19 cellular contexts compared by ENCODE assay signal in genomic region chr22:33825761-33826160, GRCh38.
"Had no signal": no experiment of that assay in that cellular context is flagged by ENCODE, and none has a peak within 500 bp of the region (broad histone marks: within the 10 kb centered on the region; RNA-seq: fewer than 3 reads in every experiment).

No MANE protein-coding gene starts in this region.

- H3K27me3 Mint-ChIP-seq: activated B cell treated with CpG ODN at 0.5 μM for 24 hours; activated CD4-positive, alpha-beta memory T cell treated with anti-CD3 and anti-CD28 coated beads for 36 hours; activated naive CD4-positive, alpha-beta T cell treated with anti-CD3 and anti-CD28 coated beads, Interleukin-2, amount 10 ng/mL, durations not matched to agents 7 days and 5 days; type B pancreatic cell had no signal

- H3K4me3 ChIP-seq: hepatocyte, vagina had no signal

- H3K36me3 ChIP-seq: vagina had no signal

- H3K9me3 ChIP-seq: vagina had no signal

- H3K4me3 Mint-ChIP-seq: activated B cell treated with CpG ODN at 0.5 μM for 24 hours; activated CD4-positive, alpha-beta memory T cell treated with anti-CD3 and anti-CD28 coated beads for 36 hours; activated naive CD4-positive, alpha-beta T cell treated with anti-CD3 and anti-CD28 coated beads, Interleukin-2, amount 10 ng/mL, durations not matched to agents 7 days and 5 days; memory B cell; stimulated activated naive B cell treated with anti-CD40 and anti-IgM and Interleukin-4, amounts not matched to agents 10 μg/mL and 1 μg/mL and 100 μg/mL, for 72 hours; type B pancreatic cell had no signal

- H3K9me3 Mint-ChIP-seq: activated CD4-positive, alpha-beta memory T cell treated with anti-CD3 and anti-CD28 coated beads for 36 hours had no signal

- H3K27ac Mint-ChIP-seq: activated B cell treated with CpG ODN at 0.5 μM for 24 hours; activated CD4-positive, alpha-beta memory T cell treated with anti-CD3 and anti-CD28 coated beads for 36 hours; activated naive CD4-positive, alpha-beta T cell treated with anti-CD3 and anti-CD28 coated beads, Interleukin-2, amount 10 ng/mL, durations not matched to agents 7 days and 5 days; memory B cell; stimulated activated naive B cell treated with anti-CD40 and anti-IgM and Interleukin-4, amounts not matched to agents 10 μg/mL and 1 μg/mL and 100 μg/mL, for 72 hours; type B pancreatic cell had no signal

- H3K4me1 ChIP-seq: parathyroid adenoma had no signal

- H3K27ac ChIP-seq: epithelial cell of prostate, hepatocyte, parathyroid adenoma, vagina had no signal

- H3K27me3 ChIP-seq: hepatocyte, vagina had no signal

- H3K4me1 Mint-ChIP-seq: activated naive CD4-positive, alpha-beta T cell treated with anti-CD3 and anti-CD28 coated beads, Interleukin-2, amount 10 ng/mL, durations not matched to agents 7 days and 5 days had no signal

- H3K36me3 Mint-ChIP-seq: activated CD4-positive, alpha-beta memory T cell treated with anti-CD3 and anti-CD28 coated beads for 36 hours; activated naive CD4-positive, alpha-beta T cell treated with anti-CD3 and anti-CD28 coated beads, Interleukin-2, amount 10 ng/mL, durations not matched to agents 7 days and 5 days had no signal

- ATAC-seq: sciatic nerve; stimulated activated naive B cell treated with anti-CD40 and anti-IgM and Interleukin-4, amounts not matched to agents 10 μg/mL and 1 μg/mL and 100 μg/mL, for 72 hours had no signal

- DNase-seq: activated B cell treated with CpG ODN at 0.5 μM for 24 hours; activated CD4-positive, alpha-beta memory T cell treated with anti-CD3 and anti-CD28 coated beads for 36 hours; activated CD4-positive, alpha-beta T cell treated with anti-CD3 and anti-CD28 coated beads for 4 hours; activated naive CD4-positive, alpha-beta T cell treated with anti-CD3 and anti-CD28 coated beads, Interleukin-2, amount 10 ng/mL, durations not matched to agents 7 days and 5 days; activated T-cell treated with anti-CD3 and anti-CD28 coated beads, Interleukin-2, amount 50 U/mL, for 48 hours; cortex of kidney; kidney glomerular epithelial cell; nucleus accumbens; stimulated activated CD4-positive, alpha-beta T cell treated with anti-CD3 and anti-CD28 coated beads, Interleukin-2, amount 100 ng/mL, for 48 hours; stimulated activated CD8-positive, alpha-beta memory T cell treated with anti-CD3 and anti-CD28 coated beads, Interleukin-4, amount 100 ng/mL, for 48 hours; stimulated activated naive B cell treated with anti-CD40 and anti-IgM and Interleukin-4, amounts not matched to agents 10 μg/mL and 1 μg/mL and 100 μg/mL, for 72 hours; T-helper 9 cell had no signal
